Comparison of ENCODE assay signal across 10 cellular contexts in the genomic region with DNA sequence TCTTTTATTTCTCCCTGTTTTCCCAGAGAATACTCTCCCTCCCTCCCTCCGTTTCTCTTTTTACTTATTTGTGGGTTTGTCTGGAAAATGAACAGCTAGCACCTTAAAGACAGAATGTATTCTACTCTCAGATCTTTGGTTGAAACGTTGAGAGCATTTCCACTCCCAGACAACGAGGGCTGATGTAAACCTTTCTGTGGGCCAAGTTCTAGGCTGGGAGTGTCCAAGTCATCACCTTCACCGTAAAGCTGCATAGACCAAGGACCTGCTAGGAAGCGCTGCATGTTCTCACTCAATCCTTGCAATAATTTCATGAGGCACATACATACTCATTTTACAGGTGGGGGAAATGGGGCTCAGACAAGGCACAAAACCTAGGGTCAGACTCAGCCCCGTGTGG. TPM values are rescaled to one million over a fixed set of nuclear protein-coding genes. Genes with fewer than 3 reads are reported as not detected.
DNase-seq lines count a peak whose midpoint lies in the region; ATAC-seq, FAIRE-seq and TF ChIP-seq lines count a peak whose summit lies in the region.
"Had no signal": no experiment of that assay in that cellular context is flagged by ENCODE, and none has a peak within 500 bp of the region (broad histone marks: within the 10 kb centered on the region; RNA-seq: fewer than 3 reads in every experiment).

No MANE protein-coding gene starts in this region.

- H3K4me1 ChIP-seq in GM12878 (ENCODE audit: control insufficient read depth, insufficient read depth, low read length), result peaks cover 52% of the 10 kb centered on the region
- peaks cover 77 to 96% (median 92%) of the 10 kb centered on the region in 4 donors for H3K4me1 ChIP-seq in transverse colon
- H3K4me1 ChIP-seq: BE2C had no signal

- SMC1A ChIA-PET in GM12878 (lab: Charles Lee; ENCODE audit: uncharacterized antibody, unreplicated experiment), result interaction anchor here (0.6 to 2.2 kb wide), 6 partner anchors 10 to 138 kb away, joined by 3 to 12 read pairs (median 3); no protein-coding TSS in a partner anchor

- peak overlapping the region; percentile 71 for H3K27ac ChIP-seq in GM12878 (ENCODE audit: control insufficient read depth, insufficient read depth)
- peak overlapping the region; percentile 96 to 100 (median 98) for H3K27ac ChIP-seq in transverse colon

- POLR2A ChIA-PET in GM12878 (lab: Charles Lee), result interaction anchor here (0.6 to 1.3 kb wide), 3 partner anchors 24 to 57 kb away, joined by 4 to 6 read pairs (median 5); no protein-coding TSS in a partner anchor

- TF ChIP-seq POLR2A in GM12878 (IDR thresholded peaks at IDR 0.05; ENCODE audit: low read depth, low read length) (no peak), transverse colon (IDR thresholded peaks at IDR 0.05) (no peak)

- H3K4me3 ChIP-seq in GM12878, result peak overlapping the region; percentile 25
- peak overlapping the region in 1 of 4 donors; percentile 2 for H3K4me3 ChIP-seq in transverse colon
- no peak overlapping the region for H3K4me3 ChIP-seq in MG63

- TF ChIP-seq EP300 in GM12878 (IDR thresholded peaks at IDR 0.05; ENCODE audit: borderline replicate concordance in 1 of 2, control insufficient read depth in 1 of 2, low read depth in 2 of 2, low read length in 2 of 2) (no peak), transverse colon (IDR thresholded peaks at IDR 0.05; ENCODE audit: low read depth) (no peak)

- peaks cover 9% of the 10 kb centered on the region for H4K20me1 ChIP-seq in GM12878 (ENCODE audit: control insufficient read depth, insufficient read depth)

- 21% methylated on average over 6 of the region's 6 CpGs for WGBS in GM12878 (ENCODE audit: insufficient coverage, insufficient replicate concordance, low lambda C conversion rate, missing lambda C conversion rate)
- 14 to 27% methylated on average over 2 to 6 of the region's 6 CpGs for WGBS in transverse colon (ENCODE audit: low coverage in 1 of 2), 2 donors

- H3K4me1 Mint-ChIP-seq in activated T-cell treated with anti-CD3 and anti-CD28 coated beads, Interleukin-2, amount 50 U/mL, for 72 hours (ENCODE audit: low read depth), result peaks cover 100% of the 10 kb centered on the region
- peaks cover 72% of the 10 kb centered on the region for H3K4me1 Mint-ChIP-seq in memory B cell

- H3K36me3 ChIP-seq in GM12878 (ENCODE audit: control insufficient read depth in 2 of 2, insufficient read depth in 2 of 2, low read length in 1 of 2) (peaks cover 13% of the 10 kb centered on the region in 2 experiments; a peak in 3 of 4 replicates), transverse colon (no peaks in the 10 kb centered on the region), MG63 (peaks cover 55% of the 10 kb centered on the region)
- H3K36me3 ChIP-seq: BE2C had no signal

- in situ Hi-C loops in GM12878 (cut with MboI), result no loop called here
- in situ Hi-C loops in transverse colon (cut with MboI; ENCODE audit: low pct_ligation_motif_present in 1 of 4, low pct_unique_long_range_greater_than_20kb in 1 of 4, low sequenced_read_pairs in 3 of 4), result no loop called here

- TF ChIP-seq RAD21 in GM12878 (IDR thresholded peaks at IDR 0.05; ENCODE audit: insufficient read depth, low read depth, low read length), result no peak

- TF ChIP-seq CTCF in GM12878 (IDR thresholded peaks at IDR 0.05 in 2 of 3, conservative IDR thresholded peaks at IDR 0.05 in 1 of 3; ENCODE audit: control insufficient read depth in 2 of 3, extremely low read depth in 1 of 3, insufficient read depth in 1 of 3, low read depth in 3 of 3, low read length in 3 of 3) (no peak), transverse colon (IDR thresholded peaks at IDR 0.05) (no peak)

- peak; percentile 28 to 37 for ATAC-seq in activated T-cell treated with anti-CD3 and anti-CD28 coated beads, Interleukin-2, amount 50 U/mL, for 72 hours (replicated peaks in 1 of 2)
- ATAC-seq in GM12878 (no peak), memory B cell (ENCODE audit: low read depth) (no peak), GM18519 (IDR thresholded peaks at IDR 0.05; ENCODE audit: low FRiP score, unreplicated experiment) (no peak)
- ATAC-seq: PC-3 had no signal

- H3K36me3 Mint-ChIP-seq in activated T-cell treated with anti-CD3 and anti-CD28 coated beads, Interleukin-2, amount 50 U/mL, for 72 hours (ENCODE audit: insufficient read depth in 2 of 2), result peaks cover 5 to 26% of the 10 kb centered on the region in 2 donors
- H3K36me3 Mint-ChIP-seq in memory B cell, result peaks cover 19% of the 10 kb centered on the region

- no peak for FAIRE-seq in GM12878 (lab: Jason Lieb, UNC)

- H3K27me3 Mint-ChIP-seq in activated T-cell treated with anti-CD3 and anti-CD28 coated beads, Interleukin-2, amount 50 U/mL, for 72 hours (ENCODE audit: low read depth), result no peaks in the 10 kb centered on the region
- no peaks in the 10 kb centered on the region for H3K27me3 Mint-ChIP-seq in memory B cell

- RAD21 ChIA-PET in GM12878 (lab: Charles Lee; ENCODE audit: unreplicated experiment), result no interaction called here

- no peak for DNase-seq in activated T-cell treated with anti-CD3 and anti-CD28 coated beads, Interleukin-2, amount 50 U/mL, for 72 hours
- no peak for DNase-seq in activated T-cell treated with anti-CD3 and anti-CD28 coated beads for 4 hours
- DNase-seq in GM12878 (ENCODE audit: low read depth, low spot score), result no peak
- no peak for DNase-seq in memory B cell (ENCODE audit: low spot score in 2 of 2)
- DNase-seq in transverse colon, result no peak
- no peak for DNase-seq in inferior parietal cortex (ENCODE audit: extremely low spot score)
- DNase-seq in MG63, result no peak
- DNase-seq: BE2C, PC-3 had no signal

- peak overlapping the region; percentile 41; the same call in 1 of the 2 replicates for H3K9ac ChIP-seq in GM12878 (ENCODE audit: control insufficient read depth, insufficient read depth, low read length)

- CTCF ChIA-PET in GM12878 (lab: Yijun Ruan, JAX), result interaction anchor here (1.4 kb wide), 1 partner anchor 115 kb away, joined by 3 read pairs; no protein-coding TSS in a partner anchor

- intact Hi-C loops in GM12878 (cut with micrococcal nuclease; ENCODE audit: unreplicated experiment), result no loop called here
- intact Hi-C loops in transverse colon (cut with DNase I; ENCODE audit: low total_unique reads), result no loop called here

- H3K9me3 Mint-ChIP-seq in activated T-cell treated with anti-CD3 and anti-CD28 coated beads, Interleukin-2, amount 50 U/mL, for 72 hours, result no peaks in the 10 kb centered on the region
- no peaks in the 10 kb centered on the region for H3K9me3 Mint-ChIP-seq in memory B cell

- H3K4me2 ChIP-seq in GM12878 (ENCODE audit: control insufficient read depth, insufficient read depth), result peak overlapping the region; percentile 86

- H3K4me3 Mint-ChIP-seq in activated T-cell treated with anti-CD3 and anti-CD28 coated beads, Interleukin-2, amount 50 U/mL, for 72 hours, result peak overlapping the region; percentile 82 to 86
- H3K4me3 Mint-ChIP-seq in memory B cell, result peak overlapping the region; percentile 69

- H3K27me3 ChIP-seq in GM12878 (replicated peaks in 1 of 2; ENCODE audit: control insufficient read depth in 2 of 2, insufficient read depth in 2 of 2, low read length in 1 of 2), result no peaks in the 10 kb centered on the region
- H3K27me3 ChIP-seq in transverse colon, result no peaks in the 10 kb centered on the region
- H3K27me3 ChIP-seq in MG63, result no peaks in the 10 kb centered on the region
- H3K27me3 ChIP-seq: BE2C had no signal

- H3K9me3 ChIP-seq in GM12878 (replicated peaks; ENCODE audit: control insufficient read depth, insufficient read depth, low read length) (no peaks in the 10 kb centered on the region), transverse colon (no peaks in the 10 kb centered on the region), MG63 (no peaks in the 10 kb centered on the region)
- H3K9me3 ChIP-seq: BE2C had no signal

- peaks cover 93% of the 10 kb centered on the region for H3K79me2 ChIP-seq in GM12878 (ENCODE audit: control insufficient read depth, insufficient read depth, low read length)

- peak overlapping the region; percentile 69 for H3K27ac Mint-ChIP-seq in activated T-cell treated with anti-CD3 and anti-CD28 coated beads, Interleukin-2, amount 50 U/mL, for 72 hours
- peak overlapping the region; percentile 94 for H3K27ac Mint-ChIP-seq in memory B cell

- BruUV-seq in GM12878 (replicated peaks; lab: Mats Ljungman, UMichigan), result no TSS peak

- no peak overlapping the region for H2AFZ ChIP-seq in GM12878 (ENCODE audit: control insufficient read depth, low read depth, low read length)

RNA-seq across cellular contexts. Expression of gene MYH9, which starts 32.4 kb away (rescaled TPM):
- total RNA-seq in activated T-cell treated with anti-CD3 and anti-CD28 coated beads, Interleukin-2, amount 50 U/mL, for 72 hours, result 100 to 1,000 TPM; 529 to 662 TPM
- total RNA-seq in GM12878 (2013; cell fraction: nucleolus; rRNA removed), result 209 and 215 TPM in 2 replicates
- 185 and 216 TPM in 2 replicates for total RNA-seq in GM12878 (2014; rRNA removed)
- 82.8 and 83.1 TPM in 2 replicates for total RNA-seq in GM12878 (2014; rRNA removed; fragmentation: Illumina TruSeq; extraction: Trizol)
- total RNA-seq in GM12878 (2021), result 497 and 525 TPM in 2 replicates
- 79.9 TPM for polyA plus RNA-seq in GM12878 (2011; ENCODE audit: low read depth)
- 42.4 and 98.6 TPM in 2 replicates for polyA plus RNA-seq in GM12878 (2011; rRNA removed)
- polyA plus RNA-seq in GM12878 (2011; cell fraction: cytosol; rRNA removed), result 51.0 and 59.8 TPM in 2 replicates
- polyA plus RNA-seq in GM12878 (2011; cell fraction: nucleus; rRNA removed), result 91.7 and 127 TPM in 2 replicates
- 154 and 166 TPM in 2 replicates for polyA plus RNA-seq in GM12878 (2012)
- 123 and 125 TPM in 2 replicates for polyA plus RNA-seq in GM12878 (2014; fragmentation: Illumina TruSeq; extraction: Trizol)
- 1 to 10 TPM; 5.1 to 8.1 TPM for polyA plus RNA-seq in GM12878 (2014; fragmentation: Nextera tagmentation; extraction: Ambion mirVana)
- 165 and 198 TPM in 2 replicates for polyA plus RNA-seq in GM12878 (2014; rRNA removed)
- 100 to 1,000 TPM; 228 to 236 TPM for polyA plus RNA-seq in GM12878 (2016; fragmentation: Nextera tagmentation; extraction: Ambion mirVana)
- polyA minus RNA-seq in GM12878 (2011; rRNA and poly(A)+ RNA removed), result 168 and 298 TPM in 2 replicates
- polyA minus RNA-seq in GM12878 (2011; cell fraction: cytosol; rRNA and poly(A)+ RNA removed), result 91.7 and 100 TPM in 2 replicates
- polyA minus RNA-seq in GM12878 (2011; cell fraction: nucleus; rRNA and poly(A)+ RNA removed), result 54.6 and 83.0 TPM in 2 replicates
- total RNA-seq in transverse colon, result 100 to 1,000 TPM; 385 to 511 (median 460) TPM
- 323 and 380 TPM in 2 replicates for total RNA-seq in MG63 (2014; rRNA removed; shearing (Covaris generic); ENCODE audit: low replicate concordance)

Comparison
In these comparisons a context has a peak if more than half of its experiments do, and no peak if none do; other contexts are left out.
1. ATAC-seq: peak in activated T-cell treated with anti-CD3 and anti-CD28 coated beads, Interleukin-2, amount 50 U/mL, for 72 hours (2 of 2); none in GM12878 (single experiment), memory B cell (single experiment) and GM18519 (single experiment).